In genomic region chr5:180686799-180687198, GRCh38 we compare ENCODE assay signal across 17 cellular contexts. TPM values are rescaled to one million over a fixed set of nuclear protein-coding genes. Genes with fewer than 3 reads are reported as not detected.
A peak's percentile ranks its signal among the peaks of the same experiment; 100 is the strongest.
DNase-seq lines count a peak whose midpoint lies in the region; ATAC-seq, FAIRE-seq and TF ChIP-seq lines count a peak whose summit lies in the region.
"Not testable (repeated sequence)": the region's sequence is repeated elsewhere in the genome, so short reads cannot be mapped to it uniquely, and the experiment has no call there.
"Had no signal": no experiment of that assay in that cellular context is flagged by ENCODE, and none has a peak within 500 bp of the region (broad histone marks: within the 10 kb centered on the region; RNA-seq: fewer than 3 reads in every experiment).

No MANE protein-coding gene starts in this region.

- H3K79me2 ChIP-seq in DND-41 (ENCODE audit: insufficient read depth, low read length) = not testable (repeated sequence)

- peak; percentile 28 for FAIRE-seq in A549 (lab: Jason Lieb, UNC)

- not testable (repeated sequence) for ATAC-seq in A549; DND-41 (ENCODE audit: insufficient read depth, low read depth); naive thymus-derived CD4-positive, alpha-beta T cell

- H3K27ac Mint-ChIP-seq in activated naive CD4-positive, alpha-beta T cell treated with anti-CD3 and anti-CD28 coated beads, Interleukin-2, amount 50 U/mL, for 24 hours = peak overlapping the region; percentile 33
- H3K27ac Mint-ChIP-seq in naive thymus-derived CD4-positive, alpha-beta T cell = peak overlapping the region in 7 of 9 donors; percentile 19 to 98 (median 68)

- TF ChIP-seq RAD21 in A549 (conservative IDR thresholded peaks at IDR 0.05 in 1 of 2, IDR thresholded peaks at IDR 0.05 in 1 of 2) = not testable (repeated sequence)

- H3K36me3 ChIP-seq in DND-41 (ENCODE audit: insufficient read depth, low read length); KOPT-K1 (ENCODE audit: insufficient read depth, low read length); esophagus muscularis mucosa; naive thymus-derived CD4-positive, alpha-beta T cell (ENCODE audit: control insufficient read depth in 2 of 3, insufficient read depth in 3 of 3, low read length in 3 of 3): not testable (repeated sequence)

- not testable (repeated sequence) for H3K4me3 Mint-ChIP-seq in activated naive CD4-positive, alpha-beta T cell treated with anti-CD3 and anti-CD28 coated beads, Interleukin-2, amount 50 U/mL, for 24 hours
- H3K4me3 Mint-ChIP-seq in naive thymus-derived CD4-positive, alpha-beta T cell = peak overlapping the region in 2 of 10 donors; percentile 30 to 53

- H3K27me3 ChIP-seq in DND-41 (ENCODE audit: insufficient read depth, low read length, poor library complexity); naive thymus-derived CD4-positive, alpha-beta T cell (ENCODE audit: control insufficient read depth in 2 of 2, insufficient read depth in 2 of 2, low read length in 2 of 2): not testable (repeated sequence)
- peaks cover 0 to 70% (median 0%) of the 10 kb centered on the region in 4 donors for H3K27me3 ChIP-seq in esophagus muscularis mucosa

- not testable (repeated sequence) for H2AFZ ChIP-seq in DND-41 (ENCODE audit: low read depth, low read length)

- not testable (repeated sequence) for TF ChIP-seq EP300 in A549 (IDR thresholded peaks at IDR 0.05); esophagus muscularis mucosa (IDR thresholded peaks at IDR 0.05)

- intact Hi-C loops in esophagus muscularis mucosa (cut with DNase I) = not testable (repeated sequence)
- intact Hi-C loops in naive thymus-derived CD4-positive, alpha-beta T cell (cut with micrococcal nuclease) = loop anchor here in 1 of 2 donors (5.0 to 10.0 kb wide), 4 partner anchors 34 to 394 kb away; partner anchors contain the start of genes CNOT6 and MAPK9

- H3K4me3 ChIP-seq in A549; DND-41 (ENCODE audit: low read depth in 1 of 2, low read length in 2 of 2); esophagus muscularis mucosa; naive thymus-derived CD4-positive, alpha-beta T cell (ENCODE audit: low read length): not testable (repeated sequence)

- DNase-seq in A549 (ENCODE audit: low read depth in 1 of 2, low spot score in 1 of 2); DND-41; naive thymus-derived CD4-positive, alpha-beta T cell: not testable (repeated sequence)
- peak; percentile 53 for DNase-seq in esophagus muscularis mucosa (ENCODE audit: extremely low spot score)

- not testable (repeated sequence) for H3K9me3 ChIP-seq in A549; DND-41 (ENCODE audit: insufficient read depth, low read length, severe bottlenecking); KOPT-K1 (ENCODE audit: insufficient read depth, low read length, poor library complexity, severe bottlenecking); esophagus muscularis mucosa; naive thymus-derived CD4-positive, alpha-beta T cell (ENCODE audit: control insufficient read depth in 2 of 3, low read length in 3 of 3)

- H3K4me2 ChIP-seq in A549; DND-41 (ENCODE audit: insufficient read depth, low read length): not testable (repeated sequence)

- CTCF ChIA-PET in A549 (lab: Yijun Ruan, JAX) = not testable (repeated sequence)
- CTCF ChIA-PET in naive thymus-derived CD4-positive, alpha-beta T cell (lab: Charles Lee) = interaction anchor here (3.9 kb wide), 1 partner anchor 31 kb away, joined by 43 read pairs; no protein-coding TSS in a partner anchor

- H3K36me3 Mint-ChIP-seq in activated naive CD4-positive, alpha-beta T cell treated with anti-CD3 and anti-CD28 coated beads, Interleukin-2, amount 50 U/mL, for 24 hours; naive thymus-derived CD4-positive, alpha-beta T cell: not testable (repeated sequence)

- TF ChIP-seq POLR2A in A549 (IDR thresholded peaks at IDR 0.05; ENCODE audit: low read length); esophagus muscularis mucosa (IDR thresholded peaks at IDR 0.05; ENCODE audit: low read depth): not testable (repeated sequence)

- not testable (repeated sequence) for H3K4me1 ChIP-seq in A549, esophagus muscularis mucosa
- peaks cover 55% of the 10 kb centered on the region for H3K4me1 ChIP-seq in DND-41 (ENCODE audit: insufficient read depth, low read length)
- H3K4me1 ChIP-seq in naive thymus-derived CD4-positive, alpha-beta T cell (ENCODE audit: control insufficient read depth in 2 of 2, insufficient read depth in 2 of 2, low read length in 2 of 2) = peaks cover 29 to 78% of the 10 kb centered on the region in 2 donors

- not testable (repeated sequence) for H3K9ac ChIP-seq in DND-41 (ENCODE audit: low read depth, low read length)

- H3K4me1 Mint-ChIP-seq in activated naive CD4-positive, alpha-beta T cell treated with anti-CD3 and anti-CD28 coated beads, Interleukin-2, amount 50 U/mL, for 24 hours = peaks cover 79% of the 10 kb centered on the region
- peaks cover 22 to 91% (median 77%) of the 10 kb centered on the region in 7 donors for H3K4me1 Mint-ChIP-seq in naive thymus-derived CD4-positive, alpha-beta T cell

- 34% methylated on average over 12 of the region's 12 CpGs for whole genome bisulfite sequencing in A549 (ENCODE audit: missing lambda C conversion rate)
- 63% methylated on average over 12 of the region's 12 CpGs for WGBS in esophagus muscularis mucosa

- not testable (repeated sequence) for TF ChIP-seq CTCF in A549 (IDR thresholded peaks at IDR 0.05); DND-41 (IDR thresholded peaks at IDR 0.05; ENCODE audit: borderline replicate concordance, extremely low read depth, low read length, poor library complexity, severe bottlenecking); esophagus muscularis mucosa (IDR thresholded peaks at IDR 0.05)

- not testable (repeated sequence) for H3K27me3 Mint-ChIP-seq in activated naive CD4-positive, alpha-beta T cell treated with anti-CD3 and anti-CD28 coated beads, Interleukin-2, amount 50 U/mL, for 24 hours; naive thymus-derived CD4-positive, alpha-beta T cell

- H4K20me1 ChIP-seq in DND-41 (ENCODE audit: insufficient read depth, low read length) = not testable (repeated sequence)

- POLR2A ChIA-PET in A549 (lab: Yijun Ruan, JAX); naive thymus-derived CD4-positive, alpha-beta T cell (lab: Charles Lee): not testable (repeated sequence)

- H3K27ac ChIP-seq in A549; esophagus muscularis mucosa (replicated peaks in 1 of 4); naive thymus-derived CD4-positive, alpha-beta T cell (ENCODE audit: low read depth, low read length): not testable (repeated sequence)
- H3K27ac ChIP-seq in DND-41 (ENCODE audit: low read length) = peak overlapping the region; percentile 96
- peak overlapping the region; percentile 100 for H3K27ac ChIP-seq in KOPT-K1 (ENCODE audit: low read depth, low read length, poor library complexity, severe bottlenecking)

- not testable (repeated sequence) for H3K9me3 Mint-ChIP-seq in activated naive CD4-positive, alpha-beta T cell treated with anti-CD3 and anti-CD28 coated beads, Interleukin-2, amount 50 U/mL, for 24 hours; naive thymus-derived CD4-positive, alpha-beta T cell

RNA-seq across cellular contexts. Expression of gene FLT4, which starts 37.4 kb away (rescaled TPM):
- polyA plus RNA-seq in A549 (2011; rRNA removed) (1.7 and 2.0 TPM in 2 replicates), A549 (2017; fragmentation: RNase III; extraction: RNeasy Plus Mini Kit Qiagen cat#74134 plus additional on column Dnase treatment) (2.1 to 3.0 TPM (median 2.6 TPM) in 3 replicates)
- 4.2 and 5.2 TPM in 2 replicates for polyA plus RNA-seq in A549 (2012; cell fraction: cytosol; rRNA removed)
- 17.4 and 22.7 TPM in 2 replicates for polyA plus RNA-seq in A549 (2012; cell fraction: nucleus; rRNA removed)
- polyA minus RNA-seq in A549 (2011; rRNA and poly(A)+ RNA removed) = 2.5 and 4.5 TPM in 2 replicates
- total RNA-seq in esophagus muscularis mucosa = 10 to 100 TPM; 10.4 to 15.6 (median 11.8) TPM
- total RNA-seq in naive thymus-derived CD4-positive, alpha-beta T cell = 1 to 10 TPM in 4 of 5 experiments, under 1 TPM in 1; 0.53 to 6.0 (median 3.3) TPM
- under 1 TPM; 0.64 to 0.68 TPM for polyA plus RNA-seq in naive thymus-derived CD4-positive, alpha-beta T cell
- total RNA-seq: Caco-2, Calu3, GM12878 had no signal
- polyA plus RNA-seq: AG04450, CD14-positive monocyte had no signal

RNA-seq across cellular contexts. Expression of gene OR2Y1, which starts 53.1 kb away (rescaled TPM):
- polyA plus RNA-seq in A549 (2011; rRNA removed) (not detected in 2 replicates), A549 (2017; fragmentation: RNase III; extraction: RNeasy Plus Mini Kit Qiagen cat#74134 plus additional on column Dnase treatment) (not detected in 3 replicates)
- not detected in 2 replicates for polyA plus RNA-seq in A549 (2012; cell fraction: cytosol; rRNA removed)
- not detected in 2 replicates for polyA plus RNA-seq in A549 (2012; cell fraction: nucleus; rRNA removed)
- polyA minus RNA-seq in A549 (2011; rRNA and poly(A)+ RNA removed) = not detected in 2 replicates
- not detected for total RNA-seq in esophagus muscularis mucosa
- not detected for total RNA-seq in naive thymus-derived CD4-positive, alpha-beta T cell
- polyA plus RNA-seq in naive thymus-derived CD4-positive, alpha-beta T cell = not detected
- total RNA-seq: A172; A673; Caco-2; Calu3; CD4-positive, alpha-beta memory T cell; CD4-positive, CD25-positive, alpha-beta regulatory T cell; Daoy; G401; GM12878 had no signal
- polyA plus RNA-seq: AG04450; CD14-positive monocyte; CD4-positive, alpha-beta memory T cell; CD4-positive, CD25-positive, alpha-beta regulatory T cell; GM12878 had no signal
